Comparison of ENCODE assay signal across 22 cellular contexts in the genomic region with DNA sequence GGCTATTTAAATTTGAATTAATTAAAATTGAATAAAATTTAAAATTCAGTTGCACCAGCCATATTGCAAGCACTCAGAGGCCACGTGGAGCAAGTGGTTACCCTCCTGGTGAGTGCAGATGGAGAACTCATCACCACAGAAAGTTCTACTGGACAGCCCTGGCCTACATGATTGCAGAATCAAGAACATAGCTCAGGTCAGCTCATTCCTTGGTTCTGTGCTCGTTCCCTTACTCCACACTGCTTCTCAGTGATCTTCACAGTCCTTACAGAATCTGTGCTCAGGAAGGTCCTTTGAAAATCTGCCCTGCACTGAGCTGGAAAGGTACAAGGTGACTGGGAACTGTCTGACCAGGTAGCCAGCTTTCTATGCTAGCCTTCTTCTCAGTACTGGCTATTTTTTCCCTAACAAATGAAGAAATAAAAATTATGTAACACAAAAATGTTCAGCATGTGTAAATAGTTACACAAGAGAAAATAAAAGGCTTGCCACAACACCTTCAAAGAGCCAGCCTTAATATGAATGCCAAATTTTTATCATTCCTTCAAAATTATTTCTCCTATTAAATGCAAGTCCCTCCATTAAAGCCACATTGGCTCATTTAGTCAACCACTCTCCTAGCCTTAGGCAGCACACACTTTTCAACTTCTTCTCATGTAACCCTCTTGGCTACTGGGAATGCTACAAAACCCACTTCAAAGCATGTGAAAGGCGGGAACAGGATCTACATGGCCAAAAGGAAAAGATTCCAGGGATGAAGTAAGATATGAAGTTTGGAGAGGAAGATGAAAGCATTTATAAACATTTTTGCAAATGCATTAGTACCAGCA.
"Had no signal": no experiment of that assay in that cellular context is flagged by ENCODE, and none has a peak within 500 bp of the region (broad histone marks: within the 10 kb centered on the region; RNA-seq: fewer than 3 reads in every experiment).

No MANE protein-coding gene starts in this region.

- DNase-seq: activated B cell treated with CpG ODN at 0.5 μM for 24 hours; activated CD4-positive, alpha-beta T cell treated with anti-CD3 and anti-CD28 coated beads for 48 hours; activated CD8-positive, alpha-beta T cell treated with anti-CD3 and anti-CD28 coated beads, Interleukin-2, amount 10 ng/mL, durations not matched to agents 7 days and 5 days; activated effector memory CD4-positive, alpha-beta T cell treated with Interleukin-2 at 50 U/mL for 16 hours; activated naive CD4-positive, alpha-beta T cell treated with anti-CD3 and anti-CD28 coated beads, Interleukin-2, amount 10 ng/mL, durations not matched to agents 7 days and 5 days; activated naive CD8-positive, alpha-beta T cell treated with anti-CD3 and anti-CD28 coated beads, Interleukin-2, amount 50 U/mL, for 24 hours; activated T-cell treated with anti-CD3 and anti-CD28 coated beads, Interleukin-2, amount 50 U/mL, for 4 hours; aorta; cerebellar nuclear complex; cortex of kidney; erythroblast; gastrocnemius medialis; heart right ventricle; left ventricle myocardium superior; natural killer cell; right lobe of liver; stimulated activated CD4-positive, alpha-beta T cell treated with anti-CD3 and anti-CD28 coated beads, Interleukin-4, amount 100 ng/mL, for 24 hours; stomach; SW 1271; trophoblast cell had no signal

- ATAC-seq: activated CD8-positive, alpha-beta T cell treated with anti-CD3 and anti-CD28 coated beads, Interleukin-2, amount 10 ng/mL, durations not matched to agents 7 days and 5 days; activated naive CD8-positive, alpha-beta T cell treated with anti-CD3 and anti-CD28 coated beads, Interleukin-2, amount 50 U/mL, for 24 hours; activated T-cell treated with anti-CD3 and anti-CD28 coated beads, Interleukin-2, amount 50 U/mL, for 4 hours; gastrocnemius medialis; heart right ventricle; left ventricle myocardium superior; natural killer cell; right lobe of liver; stimulated activated effector memory CD8-positive, alpha-beta T cell treated with anti-CD3 and anti-CD28 coated beads, Interleukin-12 subunit alpha, Interleukin-12 subunit beta, amount 100 ng/mL, for 72 hours had no signal

- H3K4me3 ChIP-seq: breast epithelium, gastrocnemius medialis, heart right ventricle, right lobe of liver, stomach had no signal
